ENCODE assay signal across 10 cellular contexts in the genomic region with DNA sequence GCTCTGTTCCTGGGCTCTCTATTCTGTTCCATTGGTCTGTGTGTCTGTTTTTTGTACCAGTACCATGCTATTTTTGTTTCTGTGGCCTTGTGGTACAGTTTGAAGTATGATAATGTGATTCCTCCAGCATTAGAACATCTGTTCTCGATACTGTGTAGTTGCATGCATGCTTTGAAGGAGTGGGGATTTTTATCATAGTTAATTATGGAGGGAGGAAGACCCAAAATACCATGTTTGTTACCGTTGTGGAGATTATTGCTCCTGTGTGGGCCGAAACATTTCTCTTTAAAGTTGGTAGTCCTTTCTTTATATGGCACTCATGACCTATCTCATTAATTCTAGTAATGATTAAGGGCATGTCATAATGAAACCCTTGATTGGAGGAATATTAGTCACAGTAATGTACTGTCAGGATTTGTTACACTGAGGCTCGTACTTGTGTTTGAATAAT.
DNase-seq lines count a peak whose midpoint lies in the region; ATAC-seq, FAIRE-seq and TF ChIP-seq lines count a peak whose summit lies in the region.
"Had no signal": no experiment of that assay in that cellular context is flagged by ENCODE, and none has a peak within 500 bp of the region (broad histone marks: within the 10 kb centered on the region; RNA-seq: fewer than 3 reads in every experiment).

No MANE protein-coding gene starts in this region.

- H3K9me3 ChIP-seq in small intestine (ENCODE audit: control insufficient read depth, low read depth) (no peaks in the 10 kb centered on the region), Peyer's patch (no peaks in the 10 kb centered on the region)

- no peak for FAIRE-seq in small intestine (lab: Jason Lieb, UNC)

- in situ Hi-C loops in GM13977 (cut with MboI; ENCODE audit: low pct_unique_long_range_greater_than_20kb, low sequenced_read_pairs, unreplicated experiment): no loop called here

- TF ChIP-seq POLR2A in Peyer's patch (IDR thresholded peaks at IDR 0.05): no peak

- no peak overlapping the region for H3K27ac ChIP-seq in small intestine (ENCODE audit: low read depth in 1 of 2, low read length in 1 of 2)
- no peak overlapping the region for H3K27ac ChIP-seq in Peyer's patch
- H3K27ac ChIP-seq: parathyroid adenoma had no signal

- peak; percentile 56 for DNase-seq in GM13977 (ENCODE audit: low spot score)
- peak; percentile 54 for DNase-seq in fibroblast of peridontal ligament (ENCODE audit: extremely low read depth)
- no peak for DNase-seq in NCI-H1436 (lab: John Stamatoyannopoulos, UW)
- DNase-seq in NCI-H2227 treated with DMSO at 0.1 percent for 48 hours (lab: John Stamatoyannopoulos, UW): no peak
- DNase-seq in small intestine: no peak
- no peak for DNase-seq in Peyer's patch
- DNase-seq: NCI-H2081 treated with DMSO at 0.1 percent for 48 hours had no signal

- ATAC-seq in GM21360 (IDR thresholded peaks at IDR 0.05; ENCODE audit: unreplicated experiment) (peak; percentile 90), HG03354 (IDR thresholded peaks at IDR 0.05; ENCODE audit: poor library complexity, severe bottlenecking, unreplicated experiment) (peak; percentile 96)

- no peaks in the 10 kb centered on the region for H3K4me1 ChIP-seq in small intestine (ENCODE audit: control insufficient read depth in 2 of 2, insufficient read depth in 1 of 2, low read depth in 1 of 2, low read length in 1 of 2)
- no peaks in the 10 kb centered on the region for H3K4me1 ChIP-seq in Peyer's patch

- H3K27me3 ChIP-seq in small intestine (ENCODE audit: control insufficient read depth in 2 of 2, insufficient read depth in 2 of 2, low read length in 2 of 2) (no peaks in the 10 kb centered on the region), Peyer's patch (no peaks in the 10 kb centered on the region)

- TF ChIP-seq CTCF in GM13977 (IDR thresholded peaks at IDR 0.05; ENCODE audit: extremely low read depth, insufficient read depth, missing control alignments): no peak
- no peak for TF ChIP-seq CTCF in Peyer's patch (IDR thresholded peaks at IDR 0.05)

- H3K36me3 ChIP-seq in small intestine (ENCODE audit: control insufficient read depth in 2 of 2, insufficient read depth in 2 of 2, low read length in 2 of 2) (no peaks in the 10 kb centered on the region), Peyer's patch (no peaks in the 10 kb centered on the region)

- H3K4me3 ChIP-seq in small intestine (ENCODE audit: low read depth in 1 of 2, low read length in 2 of 2) (no peak overlapping the region), Peyer's patch (no peak overlapping the region)

- 65 to 89% (median 74%) methylated on average over 4 of the region's 4 CpGs for WGBS in small intestine, 3 donors

Comparison
In these comparisons a context has a peak if more than half of its experiments do, and no peak if none do; other contexts are left out.
1. DNase-seq: peak in GM13977 (single experiment) and fibroblast of peridontal ligament (single experiment); none in NCI-H1436 (single experiment), NCI-H2227 treated with DMSO at 0.1 percent for 48 hours (single experiment), small intestine (single experiment) and Peyer's patch (0 of 3).